1 cellular context compared by ENCODE assay signal in the genomic region with DNA sequence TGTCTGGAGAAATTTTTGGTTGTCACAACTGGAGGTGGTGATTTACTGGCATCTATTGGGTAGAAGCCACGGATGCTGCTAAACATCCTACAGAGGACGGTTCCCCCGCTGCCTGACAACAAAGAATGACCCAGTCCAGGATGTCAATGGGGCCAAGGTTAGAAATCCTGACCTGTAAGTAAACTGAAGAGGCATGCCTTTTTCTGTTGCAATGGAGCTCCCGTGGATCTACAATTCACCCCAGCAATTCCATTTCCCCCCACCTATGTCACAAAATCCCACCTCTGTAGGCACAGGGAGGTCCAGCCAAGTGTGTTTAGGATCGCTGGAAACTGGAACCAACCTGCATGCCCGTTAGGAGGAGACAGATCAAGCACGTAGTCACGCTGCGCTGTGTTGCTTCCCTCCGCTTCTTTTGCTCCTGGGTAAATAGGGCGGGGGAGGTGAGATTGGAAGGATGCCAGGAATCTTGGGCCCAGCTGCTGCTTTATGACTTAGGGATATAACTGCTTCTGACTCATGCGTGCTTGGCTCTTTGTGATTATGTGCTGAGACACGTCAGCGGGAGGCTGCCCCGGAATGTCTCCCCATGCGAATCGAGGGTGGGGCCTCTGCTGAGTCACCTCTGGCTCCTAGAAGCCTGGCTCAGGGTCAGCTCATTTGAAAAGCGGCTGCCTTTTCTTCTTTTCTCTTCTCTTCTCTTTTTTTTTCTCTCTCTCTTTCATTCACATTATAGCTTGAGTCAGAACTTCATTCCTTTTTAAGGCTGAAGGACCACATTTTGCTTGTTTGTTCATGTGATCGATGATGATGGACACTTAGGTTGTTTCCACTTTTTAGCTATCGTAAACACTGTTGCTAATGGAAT.
TF ChIP-seq lines count a peak whose summit lies in the region.

No MANE protein-coding gene starts in this region.

TF ChIP-seq in HEK293, 187 proteins besides CTCF, POLR2A, EP300 and RAD21 (continued from another document):
- TF ChIP-seq, protein P1, sequence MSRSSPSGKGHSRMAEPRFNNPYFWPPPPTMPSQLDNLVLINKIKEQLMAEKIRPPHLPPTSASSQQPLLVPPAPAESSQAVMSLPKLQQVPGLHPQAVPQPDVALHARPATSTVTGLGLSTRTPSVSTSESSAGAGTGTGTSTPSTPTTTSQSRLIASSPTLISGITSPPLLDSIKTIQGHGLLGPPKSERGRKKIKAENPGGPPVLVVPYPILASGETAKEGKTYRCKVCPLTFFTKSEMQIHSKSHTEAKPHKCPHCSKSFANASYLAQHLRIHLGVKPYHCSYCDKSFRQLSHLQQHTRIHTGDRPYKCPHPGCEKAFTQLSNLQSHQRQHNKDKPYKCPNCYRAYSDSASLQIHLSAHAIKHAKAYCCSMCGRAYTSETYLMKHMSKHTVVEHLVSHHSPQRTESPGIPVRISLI (tag by site-specific recombination; IDR thresholded peaks at IDR 0.05): no peak; the same call in 1 of the 2 replicates
